Comparison of ENCODE assay signal across 23 cellular contexts in genomic region chr5:159509002-159509660, GRCh38.
DNase-seq lines count a peak whose midpoint lies in the region; ATAC-seq and TF ChIP-seq lines count a peak whose summit lies in the region.
"Had no signal": no experiment of that assay in that cellular context is flagged by ENCODE, and none has a peak within 500 bp of the region (broad histone marks: within the 10 kb centered on the region; RNA-seq: fewer than 3 reads in every experiment).

No MANE protein-coding gene starts in this region.

- H3K9me3 ChIP-seq in heart right ventricle (no peaks in the 10 kb centered on the region), ascending aorta (no peaks in the 10 kb centered on the region), tibial artery (no peaks in the 10 kb centered on the region)
- H3K9me3 ChIP-seq: colonic mucosa, neutrophil had no signal

- H3K4me1 Mint-ChIP-seq in nephron, result peaks cover 54% of the 10 kb centered on the region
- H3K4me1 Mint-ChIP-seq: activated naive CD4-positive, alpha-beta T cell treated with anti-CD3 and anti-CD28 coated beads, Interleukin-2, amount 10 ng/mL, durations not matched to agents 7 days and 5 days; B cell; CD4-positive, alpha-beta memory T cell; immature natural killer cell had no signal

- H3K4me3 Mint-ChIP-seq in nephron, result no peak overlapping the region
- H3K4me3 Mint-ChIP-seq: activated CD8-positive, alpha-beta T cell treated with anti-CD3 and anti-CD28 coated beads, Interleukin-2, amount 10 ng/mL, durations not matched to agents 7 days and 5 days; activated naive CD4-positive, alpha-beta T cell treated with anti-CD3 and anti-CD28 coated beads, Interleukin-2, amount 10 ng/mL, durations not matched to agents 7 days and 5 days; B cell; immature natural killer cell; T-helper 2 cell treated with Interferon-gamma antibody and Interleukin-4, amounts not matched to agents 5 μg/mL and 100 μg/mL, for 36 hours had no signal

- no peaks in the 10 kb centered on the region for H3K9me3 Mint-ChIP-seq in nephron
- H3K9me3 Mint-ChIP-seq: activated naive CD4-positive, alpha-beta T cell treated with anti-CD3 and anti-CD28 coated beads, Interleukin-2, amount 10 ng/mL, durations not matched to agents 7 days and 5 days; CD4-positive, alpha-beta memory T cell; immature natural killer cell; T-helper 2 cell treated with Interferon-gamma antibody and Interleukin-4, amounts not matched to agents 5 μg/mL and 100 μg/mL, for 36 hours had no signal

- TF ChIP-seq CTCF in heart right ventricle (IDR thresholded peaks at IDR 0.05) (no peak), ascending aorta (IDR thresholded peaks at IDR 0.05) (no peak), nephron (IDR thresholded peaks at IDR 0.05; ENCODE audit: unreplicated experiment in 3 of 3) (no peak), tibial artery (IDR thresholded peaks at IDR 0.05) (no peak)

- ATAC-seq in heart right ventricle, result no peak
- no peak for ATAC-seq in HG02973 (IDR thresholded peaks at IDR 0.05; ENCODE audit: unreplicated experiment)
- ATAC-seq: activated CD8-positive, alpha-beta T cell treated with anti-CD3 and anti-CD28 coated beads, Interleukin-2, amount 10 ng/mL, durations not matched to agents 7 days and 5 days; GM12878; left lobe of liver had no signal

- H3K36me3 ChIP-seq in heart right ventricle, result no peaks in the 10 kb centered on the region
- no peaks in the 10 kb centered on the region for H3K36me3 ChIP-seq in ascending aorta
- no peaks in the 10 kb centered on the region for H3K36me3 ChIP-seq in tibial artery
- H3K36me3 ChIP-seq: colonic mucosa, neutrophil had no signal

- H3K27me3 ChIP-seq in heart right ventricle (no peaks in the 10 kb centered on the region), ascending aorta (no peaks in the 10 kb centered on the region), tibial artery (no peaks in the 10 kb centered on the region)
- H3K27me3 ChIP-seq: colonic mucosa, neutrophil had no signal

- intact Hi-C loops in heart right ventricle (cut with DNase I), result loop anchor here in 6 of 10 donors (1.0 to 5.0 kb wide), 3 partner anchors 57 to 58 kb away; no protein-coding TSS in a partner anchor
- intact Hi-C loops in cardiac septum (cut with DNase I), result no loop called here
- intact Hi-C loops in ascending aorta (cut with DNase I), result no loop called here
- intact Hi-C loops in tibial artery (cut with DNase I; ENCODE audit: low total_unique reads), result no loop called here

- H3K27me3 Mint-ChIP-seq in nephron (ENCODE audit: low read depth), result peaks cover under 1% of the 10 kb centered on the region
- H3K27me3 Mint-ChIP-seq: B cell; CD4-positive, alpha-beta memory T cell; progenitor cell of endocrine pancreas had no signal

- H3K27ac Mint-ChIP-seq in nephron, result peak overlapping the region; percentile 14 to 69 (median 39)
- H3K27ac Mint-ChIP-seq: activated CD8-positive, alpha-beta T cell treated with anti-CD3 and anti-CD28 coated beads, Interleukin-2, amount 10 ng/mL, durations not matched to agents 7 days and 5 days; activated naive CD4-positive, alpha-beta T cell treated with anti-CD3 and anti-CD28 coated beads, Interleukin-2, amount 10 ng/mL, durations not matched to agents 7 days and 5 days; B cell; CD4-positive, alpha-beta memory T cell; immature natural killer cell; T-helper 2 cell treated with Interferon-gamma antibody and Interleukin-4, amounts not matched to agents 5 μg/mL and 100 μg/mL, for 36 hours had no signal

- H3K4me3 ChIP-seq in heart right ventricle (no peak overlapping the region), ascending aorta (no peak overlapping the region), tibial artery (no peak overlapping the region)
- H3K4me3 ChIP-seq: colonic mucosa, GM12878 had no signal

- H3K27ac ChIP-seq in heart right ventricle, result peak overlapping the region; percentile 60 to 86 (median 80)
- peak overlapping the region; percentile 82 to 86 for H3K27ac ChIP-seq in ascending aorta
- peak overlapping the region; percentile 21 to 36 for H3K27ac ChIP-seq in tibial artery
- H3K27ac ChIP-seq: colonic mucosa, neutrophil had no signal

- DNase-seq in heart right ventricle, result no peak
- no peak for DNase-seq in cardiac septum (ENCODE audit: low spot score)
- no peak for DNase-seq in ascending aorta (ENCODE audit: low spot score in 2 of 2)
- no peak for DNase-seq in tibial artery
- no peak for DNase-seq in DMS153 treated with DMSO at 0.1 percent for 48 hours (lab: John Stamatoyannopoulos, UW; ENCODE audit: unreplicated experiment)
- no peak for DNase-seq in SHP77 treated with DMSO at 0.1 percent for 48 hours (lab: John Stamatoyannopoulos, UW)
- DNase-seq: activated CD8-positive, alpha-beta T cell treated with anti-CD3 and anti-CD28 coated beads, Interleukin-2, amount 10 ng/mL, durations not matched to agents 7 days and 5 days; activated naive CD4-positive, alpha-beta T cell treated with anti-CD3 and anti-CD28 coated beads, Interleukin-2, amount 10 ng/mL, durations not matched to agents 7 days and 5 days; CD4-positive, alpha-beta memory T cell; colonic mucosa; effector CD4-positive, alpha-beta T cell; immature natural killer cell; SHP77; stimulated activated CD4-positive, alpha-beta T cell treated with anti-CD3 and anti-CD28 coated beads, Interleukin-15, amount 100 ng/mL, for 24 hours; stimulated activated CD4-positive, alpha-beta T cell treated with anti-CD3 and anti-CD28 coated beads, Interleukin-4, amount 100 ng/mL, for 4 hours had no signal

- H3K4me1 ChIP-seq in heart right ventricle, result peaks cover 0 to 64% (median 31%) of the 10 kb centered on the region in 9 donors
- peaks cover 11 to 38% of the 10 kb centered on the region in 2 donors for H3K4me1 ChIP-seq in ascending aorta
- peaks cover 0 to 36% (median 10%) of the 10 kb centered on the region in 4 donors for H3K4me1 ChIP-seq in tibial artery
- H3K4me1 ChIP-seq: colonic mucosa had no signal

- 66 to 69% methylated on average over 7 of the region's 7 CpGs for WGBS in heart right ventricle, 2 donors

- no peaks in the 10 kb centered on the region for H3K36me3 Mint-ChIP-seq in nephron (ENCODE audit: low read depth)
- H3K36me3 Mint-ChIP-seq: activated naive CD4-positive, alpha-beta T cell treated with anti-CD3 and anti-CD28 coated beads, Interleukin-2, amount 10 ng/mL, durations not matched to agents 7 days and 5 days; CD4-positive, alpha-beta memory T cell had no signal

Comparison
In these comparisons a context has a peak if more than half of its experiments do, and no peak if none do; other contexts are left out.
1. intact Hi-C loops: an anchor here in heart right ventricle (1.0 to 5.0 kb wide); none called in cardiac septum, ascending aorta and tibial artery.
2. H3K27ac ChIP-seq: peak in every context shown above with its lines; median percentile 84 in ascending aorta; 80 in heart right ventricle; 28 in tibial artery.